8 cellular contexts compared by ENCODE assay signal in genomic region chr11:73983764-73984543, GRCh38. TPM values are rescaled to one million over a fixed set of nuclear protein-coding genes. Genes with fewer than 3 reads are reported as not detected.
A peak's percentile ranks its signal among the peaks of the same experiment; 100 is the strongest.
DNase-seq lines count a peak whose midpoint lies in the region; ATAC-seq, FAIRE-seq and TF ChIP-seq lines count a peak whose summit lies in the region.

No MANE protein-coding gene starts in this region.

- H3K36me3 ChIP-seq in bronchial epithelial cell (ENCODE audit: control insufficient read depth, insufficient read depth, low read length), result peaks cover 2% of the 10 kb centered on the region

- no peak for FAIRE-seq in bronchial epithelial cell (lab: Jason Lieb, UNC)

- H3K27ac Mint-ChIP-seq in naive B cell, result peak overlapping the region; percentile 99 to 100 (median 100)

- H3K4me3 ChIP-seq in GM12865 (ENCODE audit: low read depth, low read length) (peak overlapping the region; percentile 96), bronchial epithelial cell (ENCODE audit: low read depth, low read length) (peak overlapping the region; percentile 67)

- peak overlapping the region; percentile 91 to 100 (median 98) for H3K4me3 Mint-ChIP-seq in naive B cell

- no peak for ATAC-seq in naive B cell (ENCODE audit: low read depth in 2 of 2)
- ATAC-seq in HG02885 (IDR thresholded peaks at IDR 0.05; ENCODE audit: poor library complexity, unreplicated experiment), result no peak

- H3K4me1 Mint-ChIP-seq in naive B cell, result peaks cover 43 to 52% (median 45%) of the 10 kb centered on the region in 3 donors

- TF ChIP-seq CTCF in GM12865 (IDR thresholded peaks at IDR 0.05; ENCODE audit: insufficient read depth, low read depth, low read length, missing control alignments) (no peak), bronchial epithelial cell (IDR thresholded peaks at IDR 0.05; ENCODE audit: insufficient read depth, low read length, severe bottlenecking) (no peak)

- DNase-seq in GM12865 (ENCODE audit: low read depth) (no peak), NCI-H69 (lab: John Stamatoyannopoulos, UW) (peak; percentile 93), bronchial epithelial cell (ENCODE audit: low read depth) (no peak), naive B cell (no peak), SW480 (ENCODE audit: low spot score) (no peak), occipital lobe (lab: John Stamatoyannopoulos, UW) (no peak), H4 (ENCODE audit: low spot score) (no peak)

- H3K9me3 Mint-ChIP-seq in naive B cell, result no peaks in the 10 kb centered on the region

- peaks cover 23 to 33% of the 10 kb centered on the region in 2 donors for H3K36me3 Mint-ChIP-seq in naive B cell

- H3K27me3 Mint-ChIP-seq in naive B cell, result no peaks in the 10 kb centered on the region

- no peaks in the 10 kb centered on the region for H3K27me3 ChIP-seq in bronchial epithelial cell (ENCODE audit: control insufficient read depth, insufficient read depth, low read length)

RNA-seq across cellular contexts. Expression of gene UCP2, which starts 1.3 kb away (rescaled TPM):
- total RNA-seq in bronchial epithelial cell, result 0.26 and 1.0 TPM in 2 replicates
- polyA plus RNA-seq in naive B cell (ENCODE audit: low read depth in 6 of 6), result 1,000 to 10,000 TPM; 1,601 to 2,628 (median 2,020) TPM
- 5.0 TPM for total RNA-seq in occipital lobe
- total RNA-seq in H4 (2014; rRNA removed; shearing (Covaris generic)), result 0.35 and 3.7 TPM in 2 replicates

RNA-seq across cellular contexts. Expression of gene UCP3, which starts 24.9 kb away (rescaled TPM):
- total RNA-seq in bronchial epithelial cell (under 0.01 and 0.26 TPM in 2 replicates), occipital lobe (0.62 TPM)
- polyA plus RNA-seq in naive B cell (ENCODE audit: low read depth in 6 of 6), result under 1 TPM in 3 of 6 donors, not detected in 3; 0.09 to 0.31 (median 0.11) TPM
- total RNA-seq in H4 (2014; rRNA removed; shearing (Covaris generic)), result not detected in 2 replicates

RNA-seq across cellular contexts. Expression of gene DNAJB13, which starts 33.1 kb away (rescaled TPM):
- total RNA-seq in bronchial epithelial cell (under 0.01 and 0.38 TPM in 2 replicates), occipital lobe (0.47 TPM)
- polyA plus RNA-seq in naive B cell (ENCODE audit: low read depth in 6 of 6), result under 1 TPM in 4 of 6 donors, not detected in 2; 0.32 to 0.72 (median 0.37) TPM
- total RNA-seq in H4 (2014; rRNA removed; shearing (Covaris generic)), result not detected in 2 replicates
